Comparison of ENCODE assay signal across 1 cellular context in the genomic region with DNA sequence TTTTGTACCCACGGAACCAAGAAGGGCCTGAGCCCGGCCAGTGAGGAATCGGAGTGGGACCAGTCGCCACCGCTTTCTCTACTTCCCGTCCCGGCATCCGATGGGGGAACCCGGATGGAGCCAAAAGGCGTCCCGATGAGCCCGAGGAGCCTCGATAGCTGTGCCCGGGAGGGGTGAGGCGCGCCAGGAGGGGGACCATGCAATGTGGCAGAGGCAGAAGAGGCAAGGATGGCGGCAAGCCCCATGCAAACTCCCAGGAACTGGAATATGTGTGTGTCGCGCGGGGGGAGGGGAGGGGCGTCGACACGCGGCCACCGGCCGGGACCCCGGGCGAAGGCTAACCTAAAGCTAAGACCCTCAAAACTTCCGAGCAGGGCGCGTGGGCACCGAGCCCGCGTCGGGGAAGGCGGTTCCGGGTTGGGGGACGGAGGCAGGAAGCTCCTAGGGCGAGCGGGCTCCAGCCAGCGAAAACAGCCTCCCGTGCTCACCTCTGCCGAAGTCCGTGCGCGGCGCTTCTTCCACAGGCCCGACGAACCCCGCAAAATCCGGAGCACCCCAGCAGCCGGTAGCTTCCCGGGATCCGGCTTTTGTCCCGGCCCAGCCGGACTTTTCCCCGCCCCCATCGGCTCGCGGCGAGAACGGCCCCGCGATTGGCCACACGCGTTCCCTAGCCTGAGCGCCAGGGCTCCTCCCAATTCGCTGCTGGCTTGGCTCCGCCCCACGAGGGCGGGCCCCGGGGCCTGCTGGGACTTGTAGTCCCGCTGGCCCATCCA.
A peak's percentile ranks its signal among the peaks of the same experiment; 100 is the strongest.
TF ChIP-seq lines count a peak whose summit lies in the region.

A gene (minus strand): TSS at position 560 of the 773 bp plus-strand sequence. CDS start 5,078 bp downstream, outside the sequence.

TF ChIP-seq in HEK293, 187 proteins besides CTCF, POLR2A, EP300 and RAD21 (continued from another document and continues in another):
- TF ChIP-seq, protein P1, sequence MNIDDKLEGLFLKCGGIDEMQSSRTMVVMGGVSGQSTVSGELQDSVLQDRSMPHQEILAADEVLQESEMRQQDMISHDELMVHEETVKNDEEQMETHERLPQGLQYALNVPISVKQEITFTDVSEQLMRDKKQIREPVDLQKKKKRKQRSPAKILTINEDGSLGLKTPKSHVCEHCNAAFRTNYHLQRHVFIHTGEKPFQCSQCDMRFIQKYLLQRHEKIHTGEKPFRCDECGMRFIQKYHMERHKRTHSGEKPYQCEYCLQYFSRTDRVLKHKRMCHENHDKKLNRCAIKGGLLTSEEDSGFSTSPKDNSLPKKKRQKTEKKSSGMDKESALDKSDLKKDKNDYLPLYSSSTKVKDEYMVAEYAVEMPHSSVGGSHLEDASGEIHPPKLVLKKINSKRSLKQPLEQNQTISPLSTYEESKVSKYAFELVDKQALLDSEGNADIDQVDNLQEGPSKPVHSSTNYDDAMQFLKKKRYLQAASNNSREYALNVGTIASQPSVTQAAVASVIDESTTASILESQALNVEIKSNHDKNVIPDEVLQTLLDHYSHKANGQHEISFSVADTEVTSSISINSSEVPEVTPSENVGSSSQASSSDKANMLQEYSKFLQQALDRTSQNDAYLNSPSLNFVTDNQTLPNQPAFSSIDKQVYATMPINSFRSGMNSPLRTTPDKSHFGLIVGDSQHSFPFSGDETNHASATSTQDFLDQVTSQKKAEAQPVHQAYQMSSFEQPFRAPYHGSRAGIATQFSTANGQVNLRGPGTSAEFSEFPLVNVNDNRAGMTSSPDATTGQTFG (tag by site-specific recombination; IDR thresholded peaks at IDR 0.05; ENCODE audit: borderline replicate concordance), result no peak
- TF ChIP-seq ZNF223 (tag by site-specific recombination; IDR thresholded peaks at IDR 0.05) (no peak), YY2 (tag by site-specific recombination; IDR thresholded peaks at IDR 0.05) (0 out of 2 replicates have a peak, but pooled peaks have one; percentile 32), ZNF791 (tag by site-specific recombination; IDR thresholded peaks at IDR 0.05) (no peak), WT1 (tag by site-specific recombination; IDR thresholded peaks at IDR 0.05) (no peak), IKZF3 (tag by site-specific recombination; IDR thresholded peaks at IDR 0.05) (peak; percentile 78), ZNF354C (tag by site-specific recombination; IDR thresholded peaks at IDR 0.05; ENCODE audit: borderline replicate concordance, low read depth) (no peak), ZNF366 (tag by site-specific recombination; conservative IDR thresholded peaks at IDR 0.05) (0 out of 2 replicates have a peak, but pooled peaks have one; percentile 29), KLF9 (tag by site-specific recombination; IDR thresholded peaks at IDR 0.05; ENCODE audit: low read depth) (no peak), ZNF621 (tag by site-specific recombination; IDR thresholded peaks at IDR 0.05) (no peak), ZEB2 (tag by site-specific recombination; IDR thresholded peaks at IDR 0.05) (peak; percentile 71), ZNF239 (tag by site-specific recombination; IDR thresholded peaks at IDR 0.05) (no peak), ZSCAN23 (tag by site-specific recombination; IDR thresholded peaks at IDR 0.05) (0 out of 2 replicates have a peak, but pooled peaks have one; percentile 62), ZNF785 (tag by site-specific recombination; IDR thresholded peaks at IDR 0.05) (no peak), KLF8 (tag by site-specific recombination; IDR thresholded peaks at IDR 0.05) (peak; percentile 84), ZNF423 (tag by site-specific recombination; IDR thresholded peaks at IDR 0.05) (no peak; the same call in 1 of the 2 replicates), ZBTB1 (tag by site-specific recombination; IDR thresholded peaks at IDR 0.05) (peak; percentile 59; the same call in 1 of the 2 replicates), ZBTB21 (tag by site-specific recombination; IDR thresholded peaks at IDR 0.05) (no peak), KLF1 (tag by site-specific recombination; IDR thresholded peaks at IDR 0.05) (peak; percentile 17; the same call in 1 of the 2 replicates), ZIC2 (tag by site-specific recombination; IDR thresholded peaks at IDR 0.05) (no peak), ZNF664 (tag by site-specific recombination; IDR thresholded peaks at IDR 0.05) (no peak), ZNF214 (tag by site-specific recombination; IDR thresholded peaks at IDR 0.05; ENCODE audit: borderline replicate concordance) (no peak), ZNF16 (tag by site-specific recombination; IDR thresholded peaks at IDR 0.05; ENCODE audit: low read depth) (no peak), KLF7 (tag by site-specific recombination; IDR thresholded peaks at IDR 0.05; ENCODE audit: borderline replicate concordance) (no peak; the same call in 1 of the 2 replicates), ZNF202 (tag by site-specific recombination; IDR thresholded peaks at IDR 0.05; ENCODE audit: borderline replicate concordance) (no peak), ZNF510 (tag by site-specific recombination; IDR thresholded peaks at IDR 0.05; ENCODE audit: insufficient replicate concordance) (no peak), MYNN (tag by site-specific recombination; IDR thresholded peaks at IDR 0.05; ENCODE audit: borderline replicate concordance) (no peak), ZNF747 (tag by site-specific recombination; IDR thresholded peaks at IDR 0.05) (no peak)
- TF ChIP-seq, protein P2, sequence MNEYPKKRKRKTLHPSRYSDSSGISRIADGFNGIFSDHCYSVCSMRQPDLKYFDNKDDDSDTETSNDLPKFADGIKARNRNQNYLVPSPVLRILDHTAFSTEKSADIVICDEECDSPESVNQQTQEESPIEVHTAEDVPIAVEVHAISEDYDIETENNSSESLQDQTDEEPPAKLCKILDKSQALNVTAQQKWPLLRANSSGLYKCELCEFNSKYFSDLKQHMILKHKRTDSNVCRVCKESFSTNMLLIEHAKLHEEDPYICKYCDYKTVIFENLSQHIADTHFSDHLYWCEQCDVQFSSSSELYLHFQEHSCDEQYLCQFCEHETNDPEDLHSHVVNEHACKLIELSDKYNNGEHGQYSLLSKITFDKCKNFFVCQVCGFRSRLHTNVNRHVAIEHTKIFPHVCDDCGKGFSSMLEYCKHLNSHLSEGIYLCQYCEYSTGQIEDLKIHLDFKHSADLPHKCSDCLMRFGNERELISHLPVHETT (tag by site-specific recombination; IDR thresholded peaks at IDR 0.05), result no peak
- TF ChIP-seq, protein P3, sequence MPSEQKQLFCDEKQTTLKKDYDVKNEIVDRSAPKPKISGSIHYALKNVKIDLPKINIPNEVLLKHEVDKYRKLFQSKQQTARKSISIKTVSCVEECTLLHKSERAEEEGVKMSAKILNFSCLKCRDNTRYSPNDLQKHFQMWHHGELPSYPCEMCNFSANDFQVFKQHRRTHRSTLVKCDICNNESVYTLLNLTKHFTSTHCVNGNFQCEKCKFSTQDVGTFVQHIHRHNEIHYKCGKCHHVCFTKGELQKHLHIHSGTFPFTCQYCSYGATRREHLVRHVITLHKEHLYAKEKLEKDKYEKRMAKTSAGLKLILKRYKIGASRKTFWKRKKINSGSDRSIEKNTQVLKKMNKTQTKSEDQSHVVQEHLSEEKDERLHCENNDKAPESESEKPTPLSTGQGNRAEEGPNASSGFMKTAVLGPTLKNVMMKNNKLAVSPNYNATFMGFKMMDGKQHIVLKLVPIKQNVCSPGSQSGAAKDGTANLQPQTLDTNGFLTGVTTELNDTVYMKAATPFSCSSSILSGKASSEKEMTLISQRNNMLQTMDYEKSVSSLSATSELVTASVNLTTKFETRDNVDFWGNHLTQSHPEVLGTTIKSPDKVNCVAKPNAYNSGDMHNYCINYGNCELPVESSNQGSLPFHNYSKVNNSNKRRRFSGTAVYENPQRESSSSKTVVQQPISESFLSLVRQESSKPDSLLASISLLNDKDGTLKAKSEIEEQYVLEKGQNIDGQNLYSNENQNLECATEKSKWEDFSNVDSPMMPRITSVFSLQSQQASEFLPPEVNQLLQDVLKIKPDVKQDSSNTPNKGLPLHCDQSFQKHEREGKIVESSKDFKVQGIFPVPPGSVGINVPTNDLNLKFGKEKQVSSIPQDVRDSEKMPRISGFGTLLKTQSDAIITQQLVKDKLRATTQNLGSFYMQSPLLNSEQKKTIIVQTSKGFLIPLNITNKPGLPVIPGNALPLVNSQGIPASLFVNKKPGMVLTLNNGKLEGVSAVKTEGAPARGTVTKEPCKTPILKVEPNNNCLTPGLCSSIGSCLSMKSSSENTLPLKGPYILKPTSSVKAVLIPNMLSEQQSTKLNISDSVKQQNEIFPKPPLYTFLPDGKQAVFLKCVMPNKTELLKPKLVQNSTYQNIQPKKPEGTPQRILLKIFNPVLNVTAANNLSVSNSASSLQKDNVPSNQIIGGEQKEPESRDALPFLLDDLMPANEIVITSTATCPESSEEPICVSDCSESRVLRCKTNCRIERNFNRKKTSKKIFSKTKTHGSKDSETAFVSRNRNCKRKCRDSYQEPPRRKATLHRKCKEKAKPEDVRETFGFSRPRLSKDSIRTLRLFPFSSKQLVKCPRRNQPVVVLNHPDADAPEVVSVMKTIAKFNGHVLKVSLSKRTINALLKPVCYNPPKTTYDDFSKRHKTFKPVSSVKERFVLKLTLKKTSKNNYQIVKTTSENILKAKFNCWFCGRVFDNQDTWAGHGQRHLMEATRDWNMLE (tag by site-specific recombination; conservative IDR thresholded peaks at IDR 0.05; ENCODE audit: low read depth), result no peak
- TF ChIP-seq, protein P4, sequence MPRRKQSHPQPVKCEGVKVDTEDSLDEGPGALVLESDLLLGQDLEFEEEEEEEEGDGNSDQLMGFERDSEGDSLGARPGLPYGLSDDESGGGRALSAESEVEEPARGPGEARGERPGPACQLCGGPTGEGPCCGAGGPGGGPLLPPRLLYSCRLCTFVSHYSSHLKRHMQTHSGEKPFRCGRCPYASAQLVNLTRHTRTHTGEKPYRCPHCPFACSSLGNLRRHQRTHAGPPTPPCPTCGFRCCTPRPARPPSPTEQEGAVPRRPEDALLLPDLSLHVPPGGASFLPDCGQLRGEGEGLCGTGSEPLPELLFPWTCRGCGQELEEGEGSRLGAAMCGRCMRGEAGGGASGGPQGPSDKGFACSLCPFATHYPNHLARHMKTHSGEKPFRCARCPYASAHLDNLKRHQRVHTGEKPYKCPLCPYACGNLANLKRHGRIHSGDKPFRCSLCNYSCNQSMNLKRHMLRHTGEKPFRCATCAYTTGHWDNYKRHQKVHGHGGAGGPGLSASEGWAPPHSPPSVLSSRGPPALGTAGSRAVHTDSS (tag by site-specific recombination; IDR thresholded peaks at IDR 0.05), result no peak; the same call in 1 of the 2 replicates
- TF ChIP-seq, protein P5, sequence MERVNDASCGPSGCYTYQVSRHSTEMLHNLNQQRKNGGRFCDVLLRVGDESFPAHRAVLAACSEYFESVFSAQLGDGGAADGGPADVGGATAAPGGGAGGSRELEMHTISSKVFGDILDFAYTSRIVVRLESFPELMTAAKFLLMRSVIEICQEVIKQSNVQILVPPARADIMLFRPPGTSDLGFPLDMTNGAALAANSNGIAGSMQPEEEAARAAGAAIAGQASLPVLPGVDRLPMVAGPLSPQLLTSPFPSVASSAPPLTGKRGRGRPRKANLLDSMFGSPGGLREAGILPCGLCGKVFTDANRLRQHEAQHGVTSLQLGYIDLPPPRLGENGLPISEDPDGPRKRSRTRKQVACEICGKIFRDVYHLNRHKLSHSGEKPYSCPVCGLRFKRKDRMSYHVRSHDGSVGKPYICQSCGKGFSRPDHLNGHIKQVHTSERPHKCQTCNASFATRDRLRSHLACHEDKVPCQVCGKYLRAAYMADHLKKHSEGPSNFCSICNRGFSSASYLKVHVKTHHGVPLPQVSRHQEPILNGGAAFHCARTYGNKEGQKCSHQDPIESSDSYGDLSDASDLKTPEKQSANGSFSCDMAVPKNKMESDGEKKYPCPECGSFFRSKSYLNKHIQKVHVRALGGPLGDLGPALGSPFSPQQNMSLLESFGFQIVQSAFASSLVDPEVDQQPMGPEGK (tag by site-specific recombination; IDR thresholded peaks at IDR 0.05), result peak; percentile 67; the same call in 1 of the 2 replicates
- TF ChIP-seq, protein P6, sequence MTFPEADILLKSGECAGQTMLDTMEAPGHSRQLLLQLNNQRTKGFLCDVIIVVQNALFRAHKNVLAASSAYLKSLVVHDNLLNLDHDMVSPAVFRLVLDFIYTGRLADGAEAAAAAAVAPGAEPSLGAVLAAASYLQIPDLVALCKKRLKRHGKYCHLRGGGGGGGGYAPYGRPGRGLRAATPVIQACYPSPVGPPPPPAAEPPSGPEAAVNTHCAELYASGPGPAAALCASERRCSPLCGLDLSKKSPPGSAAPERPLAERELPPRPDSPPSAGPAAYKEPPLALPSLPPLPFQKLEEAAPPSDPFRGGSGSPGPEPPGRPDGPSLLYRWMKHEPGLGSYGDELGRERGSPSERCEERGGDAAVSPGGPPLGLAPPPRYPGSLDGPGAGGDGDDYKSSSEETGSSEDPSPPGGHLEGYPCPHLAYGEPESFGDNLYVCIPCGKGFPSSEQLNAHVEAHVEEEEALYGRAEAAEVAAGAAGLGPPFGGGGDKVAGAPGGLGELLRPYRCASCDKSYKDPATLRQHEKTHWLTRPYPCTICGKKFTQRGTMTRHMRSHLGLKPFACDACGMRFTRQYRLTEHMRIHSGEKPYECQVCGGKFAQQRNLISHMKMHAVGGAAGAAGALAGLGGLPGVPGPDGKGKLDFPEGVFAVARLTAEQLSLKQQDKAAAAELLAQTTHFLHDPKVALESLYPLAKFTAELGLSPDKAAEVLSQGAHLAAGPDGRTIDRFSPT (tag by site-specific recombination; IDR thresholded peaks at IDR 0.05), result peak; percentile 91
- TF ChIP-seq, protein P7, sequence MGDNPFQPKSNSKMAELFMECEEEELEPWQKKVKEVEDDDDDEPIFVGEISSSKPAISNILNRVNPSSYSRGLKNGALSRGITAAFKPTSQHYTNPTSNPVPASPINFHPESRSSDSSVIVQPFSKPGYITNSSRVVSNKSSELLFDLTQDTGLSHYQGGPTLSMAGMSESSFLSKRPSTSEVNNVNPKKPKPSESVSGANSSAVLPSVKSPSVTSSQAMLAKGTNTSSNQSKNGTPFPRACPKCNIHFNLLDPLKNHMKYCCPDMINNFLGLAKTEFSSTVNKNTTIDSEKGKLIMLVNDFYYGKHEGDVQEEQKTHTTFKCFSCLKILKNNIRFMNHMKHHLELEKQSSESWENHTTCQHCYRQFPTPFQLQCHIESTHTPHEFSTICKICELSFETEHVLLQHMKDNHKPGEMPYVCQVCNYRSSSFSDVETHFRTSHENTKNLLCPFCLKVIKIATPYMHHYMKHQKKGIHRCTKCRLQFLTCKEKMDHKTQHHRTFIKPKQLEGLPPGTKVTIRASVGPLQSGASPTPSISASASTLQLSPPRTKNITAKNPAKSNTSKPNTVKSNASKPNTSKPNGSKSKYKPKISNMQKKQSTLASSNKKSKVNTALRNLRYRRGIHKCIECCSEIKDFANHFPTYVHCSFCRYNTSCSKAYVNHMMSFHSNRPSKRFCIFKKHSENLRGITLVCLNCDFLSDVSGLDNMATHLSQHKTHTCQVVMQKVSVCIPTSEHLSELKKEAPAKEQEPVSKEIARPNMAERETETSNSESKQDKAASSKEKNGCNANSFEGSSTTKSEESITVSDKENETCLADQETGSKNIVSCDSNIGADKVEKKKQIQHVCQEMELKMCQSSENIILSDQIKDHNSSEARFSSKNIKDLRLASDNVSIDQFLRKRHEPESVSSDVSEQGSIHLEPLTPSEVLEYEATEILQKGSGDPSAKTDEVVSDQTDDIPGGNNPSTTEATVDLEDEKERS (tag by site-specific recombination; IDR thresholded peaks at IDR 0.05), result no peak
- TF ChIP-seq, protein P8, sequence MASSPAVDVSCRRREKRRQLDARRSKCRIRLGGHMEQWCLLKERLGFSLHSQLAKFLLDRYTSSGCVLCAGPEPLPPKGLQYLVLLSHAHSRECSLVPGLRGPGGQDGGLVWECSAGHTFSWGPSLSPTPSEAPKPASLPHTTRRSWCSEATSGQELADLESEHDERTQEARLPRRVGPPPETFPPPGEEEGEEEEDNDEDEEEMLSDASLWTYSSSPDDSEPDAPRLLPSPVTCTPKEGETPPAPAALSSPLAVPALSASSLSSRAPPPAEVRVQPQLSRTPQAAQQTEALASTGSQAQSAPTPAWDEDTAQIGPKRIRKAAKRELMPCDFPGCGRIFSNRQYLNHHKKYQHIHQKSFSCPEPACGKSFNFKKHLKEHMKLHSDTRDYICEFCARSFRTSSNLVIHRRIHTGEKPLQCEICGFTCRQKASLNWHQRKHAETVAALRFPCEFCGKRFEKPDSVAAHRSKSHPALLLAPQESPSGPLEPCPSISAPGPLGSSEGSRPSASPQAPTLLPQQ (tag by site-specific recombination; IDR thresholded peaks at IDR 0.05), result no peak
